ENCODE assay signal across 21 cellular contexts in genomic region chr19:44435441-44435840, GRCh38.
"Had no signal": no experiment of that assay in that cellular context is flagged by ENCODE, and none has a peak within 500 bp of the region (broad histone marks: within the 10 kb centered on the region; RNA-seq: fewer than 3 reads in every experiment).

No MANE protein-coding gene starts in this region.

- H3K9me3 ChIP-seq: SK-N-SH had no signal

- H3K27ac Mint-ChIP-seq: T-cell had no signal

- H3K4me3 ChIP-seq: MG63 had no signal

- H3K27me3 ChIP-seq: MG63 had no signal

- H3K4me1 Mint-ChIP-seq: T-cell had no signal

- H3K36me3 ChIP-seq: MG63 had no signal

- H3K4me3 Mint-ChIP-seq: T-cell had no signal

- H3K27ac ChIP-seq: HL-60, RWPE1 had no signal

- ATAC-seq: Panc1, T-cell had no signal

- DNase-seq: KBM-7, MG63, NCI-H1092 treated with DMSO at 0.1 percent for 48 hours, NCI-H1417, NCI-H1436 treated with DMSO at 0.1 percent for 48 hours, NCI-H1694, NCI-H187 treated with DMSO at 0.1 percent for 48 hours, NCI-H2029 treated with DMSO at 0.1 percent for 48 hours, NCI-H2171 treated with DMSO at 0.1 percent for 48 hours, NCI-H345, NCI-H446 treated with DMSO at 0.1 percent for 48 hours, NCI-H510A treated with DMSO at 0.1 percent for 48 hours, NCI-H69, NCI-H774, SHP77 treated with DMSO at 0.1 percent for 48 hours, SK-N-SH, SW 1271, T-cell had no signal
